10 cellular contexts compared by ENCODE assay signal in the genomic region with DNA sequence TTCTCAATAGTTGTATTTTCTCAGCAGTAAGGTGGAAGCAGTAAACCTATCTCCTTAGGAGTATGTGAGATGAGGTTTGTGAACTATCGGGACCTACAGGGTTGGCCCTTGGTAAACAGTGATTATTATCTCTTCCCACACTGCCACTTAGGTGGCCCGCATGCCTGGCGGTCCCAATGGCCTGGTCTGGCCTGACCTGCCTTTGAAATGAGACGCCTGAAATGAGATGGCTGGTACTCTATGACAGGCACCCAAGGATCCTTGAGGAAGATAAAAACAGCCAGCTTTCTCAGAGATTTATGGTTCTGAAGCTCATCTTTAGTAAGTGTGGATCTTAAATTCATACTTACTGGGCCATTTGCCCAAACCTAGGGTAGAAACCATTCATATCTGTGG. TPM values are rescaled to one million over a fixed set of nuclear protein-coding genes. Genes with fewer than 3 reads are reported as not detected.
DNase-seq lines count a peak whose midpoint lies in the region; ATAC-seq and TF ChIP-seq lines count a peak whose summit lies in the region.
"Had no signal": no experiment of that assay in that cellular context is flagged by ENCODE, and none has a peak within 500 bp of the region (broad histone marks: within the 10 kb centered on the region; RNA-seq: fewer than 3 reads in every experiment).

No MANE protein-coding gene starts in this region.

- BruUV-seq in A673 (replicated peaks; lab: Mats Ljungman, UMichigan), result no TSS peak

- peak in 1 of 2 experiments; percentile 34; a peak in 2 of 4 replicates for TF ChIP-seq EP300 in SK-N-SH (IDR thresholded peaks at IDR 0.05; ENCODE audit: borderline replicate concordance in 1 of 2, low read depth in 1 of 2, low read length in 1 of 2)

- H3K4me3 ChIP-seq in A673 (ENCODE audit: low read depth, low read length, poor library complexity, severe bottlenecking), result no peak overlapping the region
- 0 out of 4 replicates have a peak overlapping the region, but pooled peaks of 1 of the 2 experiments have one; percentile 19 for H3K4me3 ChIP-seq in SK-N-SH (ENCODE audit: low read depth in 2 of 2, low read length in 1 of 2)
- H3K4me3 ChIP-seq in fibroblast of lung (replicated peaks in 1 of 4; ENCODE audit: control extremely low read depth in 1 of 4, insufficient read depth in 1 of 4, low read depth in 3 of 4, low read length in 4 of 4), result no peak overlapping the region
- no peak overlapping the region for H3K4me3 ChIP-seq in parathyroid adenoma (ENCODE audit: low read depth, low read length)

- H3F3A ChIP-seq in SK-N-SH (replicated peaks; ENCODE audit: insufficient read depth), result peaks cover 14% of the 10 kb centered on the region

- intact Hi-C loops in A673 (cut with micrococcal nuclease; ENCODE audit: unreplicated experiment), result no loop called here

- H3K9me3 ChIP-seq in A673 (ENCODE audit: low read depth, low read length, poor library complexity, severe bottlenecking) (no peaks in the 10 kb centered on the region), SK-N-SH (no peaks in the 10 kb centered on the region), fibroblast of lung (ENCODE audit: control insufficient read depth, insufficient read depth, low read depth, low read length) (no peaks in the 10 kb centered on the region), parathyroid adenoma (ENCODE audit: control insufficient read depth, low read length) (no peaks in the 10 kb centered on the region)

- POLR2A ChIA-PET in A673 (lab: Charles Lee; ENCODE audit: low non-redundant PET) (interaction anchor here (0.5 kb wide), 1 partner anchor 36 kb away, joined by 10 read pairs; no protein-coding TSS in a partner anchor), SK-N-SH (lab: Yijun Ruan, JAX) (interaction anchor here (1.5 to 1.8 kb wide), 2 partner anchors 10 to 49 kb away, joined by 4 read pairs; no protein-coding TSS in a partner anchor)

- no peaks in the 10 kb centered on the region for H3K9me2 ChIP-seq in SK-N-SH

- H3K27ac ChIP-seq in A673 (ENCODE audit: low read depth, low read length, poor library complexity, severe bottlenecking) (peak overlapping the region; percentile 67), SK-N-SH (ENCODE audit: low read depth in 2 of 2, low read length in 1 of 2) (peak overlapping the region; percentile 83 to 98), fibroblast of lung (ENCODE audit: insufficient read depth, low read length) (peak overlapping the region; percentile 58), parathyroid adenoma (peak overlapping the region; percentile 81)

- 0 out of 2 replicates have a peak overlapping the region, but pooled peaks have one; percentile 0 for H2AFZ ChIP-seq in SK-N-SH (ENCODE audit: low read depth)
- H2AFZ ChIP-seq in fibroblast of lung (ENCODE audit: low read length), result no peak overlapping the region
- H2AFZ ChIP-seq in parathyroid adenoma, result peak overlapping the region; percentile 51

- no peaks in the 10 kb centered on the region for H4K20me1 ChIP-seq in SK-N-SH (ENCODE audit: insufficient read depth)
- no peaks in the 10 kb centered on the region for H4K20me1 ChIP-seq in fibroblast of lung (ENCODE audit: control insufficient read depth, extremely low read depth, insufficient read depth, low read length)

- WGBS in SK-N-SH (ENCODE audit: low lambda C conversion rate), result 29% methylated on average over 4 of the region's 4 CpGs

- ATAC-seq in HG02981 (IDR thresholded peaks at IDR 0.05; ENCODE audit: unreplicated experiment), result no peak

- CTCF ChIA-PET in A673 (lab: Charles Lee) (no interaction called here), SK-N-SH (lab: Yijun Ruan, JAX) (interaction anchor here (1.0 to 2.4 kb wide), 10 partner anchors 10 to 91 kb away, joined by 3 to 14 read pairs (median 4); no protein-coding TSS in a partner anchor)

- H3K27me3 ChIP-seq in A673 (replicated peaks; ENCODE audit: insufficient read depth, low read depth, low read length, poor library complexity) (no peaks in the 10 kb centered on the region), SK-N-SH (ENCODE audit: insufficient read depth) (no peaks in the 10 kb centered on the region), fibroblast of lung (ENCODE audit: control insufficient read depth, insufficient read depth, low read length) (no peaks in the 10 kb centered on the region), parathyroid adenoma (ENCODE audit: control insufficient read depth, insufficient read depth, low read length) (no peaks in the 10 kb centered on the region)

- no peaks in the 10 kb centered on the region for H3K36me3 ChIP-seq in A673 (ENCODE audit: insufficient read depth, low read length, poor library complexity, severe bottlenecking)
- peaks cover 7 to 8% of the 10 kb centered on the region in 2 experiments for H3K36me3 ChIP-seq in SK-N-SH (replicated peaks in 1 of 2; ENCODE audit: control insufficient read depth in 1 of 2, insufficient read depth in 2 of 2, low read length in 1 of 2)
- H3K36me3 ChIP-seq in fibroblast of lung (ENCODE audit: control insufficient read depth, insufficient read depth, low read length), result no peaks in the 10 kb centered on the region
- H3K36me3 ChIP-seq in parathyroid adenoma (ENCODE audit: control insufficient read depth, insufficient read depth, low read length), result no peaks in the 10 kb centered on the region

- TF ChIP-seq CTCF in A673 (conservative IDR thresholded peaks at IDR 0.05; ENCODE audit: low read depth, low read length) (no peak), SK-N-SH (IDR thresholded peaks at IDR 0.05) (no peak), fibroblast of lung (conservative IDR thresholded peaks at IDR 0.05 in 1 of 2, IDR thresholded peaks at IDR 0.05 in 1 of 2; ENCODE audit: low read depth in 1 of 2, low read length in 2 of 2) (no peak), parathyroid adenoma (IDR thresholded peaks at IDR 0.05) (no peak)

- H3K79me2 ChIP-seq in SK-N-SH (ENCODE audit: insufficient read depth) (peaks cover 7% of the 10 kb centered on the region), fibroblast of lung (ENCODE audit: control insufficient read depth, insufficient read depth, low read length) (peaks cover 3% of the 10 kb centered on the region), parathyroid adenoma (peaks cover 2% of the 10 kb centered on the region)

- no peak for TF ChIP-seq RAD21 in SK-N-SH (IDR thresholded peaks at IDR 0.05; ENCODE audit: low read length)

- H3K9ac ChIP-seq in SK-N-SH (peak overlapping the region; percentile 9; the same call in 1 of the 2 replicates), fibroblast of lung (ENCODE audit: insufficient read depth, low read length) (no peak overlapping the region), parathyroid adenoma (no peak overlapping the region)

- DNase-seq in A673 (ENCODE audit: low spot score) (no peak), SK-N-SH (peak; percentile 65), fibroblast of lung (ENCODE audit: low read depth in 2 of 2) (no peak), hippocampal formation (lab: John Stamatoyannopoulos, UW) (no peak)
- DNase-seq in activated CD4-positive, CD25-positive, alpha-beta regulatory T cell (lab: John Stamatoyannopoulos, UW), result no peak
- DNase-seq in activated CD4-positive, alpha-beta T cell treated with anti-CD3 and anti-CD28 coated beads, Interleukin-2, amount 50 U/mL, for 1 hour, result no peak
- DNase-seq: activated CD4-positive, alpha-beta T cell treated with anti-CD3 and anti-CD28 coated beads, Interleukin-2, amount 50 U/mL, for 48 hours; activated naive CD4-positive, alpha-beta T cell treated with anti-CD3 and anti-CD28 coated beads, Interleukin-2, amount 10 ng/mL, durations not matched to agents 7 days and 5 days had no signal

- peaks cover 49% of the 10 kb centered on the region for H3K4me1 ChIP-seq in A673 (ENCODE audit: insufficient read depth, low read length, poor library complexity, severe bottlenecking)
- H3K4me1 ChIP-seq in SK-N-SH (ENCODE audit: control insufficient read depth in 1 of 2, insufficient read depth in 2 of 2, low read depth in 1 of 2, low read length in 1 of 2), result peaks cover 25 to 40% of the 10 kb centered on the region in 2 experiments
- peaks cover 29% of the 10 kb centered on the region for H3K4me1 ChIP-seq in fibroblast of lung (ENCODE audit: control insufficient read depth, extremely low read depth, insufficient read depth, low read length)
- peaks cover 30% of the 10 kb centered on the region for H3K4me1 ChIP-seq in parathyroid adenoma

- H3K4me2 ChIP-seq in SK-N-SH (peak overlapping the region; percentile 40), fibroblast of lung (ENCODE audit: extremely low read depth, insufficient read depth, low read length) (peak overlapping the region; percentile 46), parathyroid adenoma (ENCODE audit: low read length) (no peak overlapping the region)

TF ChIP-seq in SK-N-SH, 30 proteins besides CTCF, POLR2A, EP300 and RAD21:
- TF ChIP-seq, protein P1, sequence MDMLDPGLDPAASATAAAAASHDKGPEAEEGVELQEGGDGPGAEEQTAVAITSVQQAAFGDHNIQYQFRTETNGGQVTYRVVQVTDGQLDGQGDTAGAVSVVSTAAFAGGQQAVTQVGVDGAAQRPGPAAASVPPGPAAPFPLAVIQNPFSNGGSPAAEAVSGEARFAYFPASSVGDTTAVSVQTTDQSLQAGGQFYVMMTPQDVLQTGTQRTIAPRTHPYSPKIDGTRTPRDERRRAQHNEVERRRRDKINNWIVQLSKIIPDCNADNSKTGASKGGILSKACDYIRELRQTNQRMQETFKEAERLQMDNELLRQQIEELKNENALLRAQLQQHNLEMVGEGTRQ (IDR thresholded peaks at IDR 0.05; ENCODE audit: borderline replicate concordance, low read depth, low read length), result no peak
- TF ChIP-seq, protein P2, sequence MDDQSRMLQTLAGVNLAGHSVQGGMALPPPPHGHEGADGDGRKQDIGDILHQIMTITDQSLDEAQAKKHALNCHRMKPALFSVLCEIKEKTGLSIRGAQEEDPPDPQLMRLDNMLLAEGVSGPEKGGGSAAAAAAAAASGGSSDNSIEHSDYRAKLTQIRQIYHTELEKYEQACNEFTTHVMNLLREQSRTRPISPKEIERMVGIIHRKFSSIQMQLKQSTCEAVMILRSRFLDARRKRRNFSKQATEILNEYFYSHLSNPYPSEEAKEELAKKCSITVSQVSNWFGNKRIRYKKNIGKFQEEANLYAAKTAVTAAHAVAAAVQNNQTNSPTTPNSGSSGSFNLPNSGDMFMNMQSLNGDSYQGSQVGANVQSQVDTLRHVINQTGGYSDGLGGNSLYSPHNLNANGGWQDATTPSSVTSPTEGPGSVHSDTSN (IDR thresholded peaks at IDR 0.05), result no peak
- TF ChIP-seq CHD2 (IDR thresholded peaks at IDR 0.05; ENCODE audit: low read length, partially characterized antibody) (no peak), TEAD4 (IDR thresholded peaks at IDR 0.05; ENCODE audit: borderline replicate concordance, insufficient read depth) (no peak), FOXJ3 (CRISPR knock-in tag; IDR thresholded peaks at IDR 0.05) (no peak), FOXM1 (IDR thresholded peaks at IDR 0.05; ENCODE audit: low read depth) (no peak)

RNA-seq across cellular contexts. Expression of a gene that starts 45.2 kb away (rescaled TPM):
- 2.9 and 4.2 TPM in 2 replicates for total RNA-seq in A673 (2021)
- 8.6 and 8.8 TPM in 2 replicates for polyA plus RNA-seq in SK-N-SH (2012; rRNA removed)
- polyA plus RNA-seq in SK-N-SH (2012; cell fraction: cytosol; rRNA removed), result 2.4 and 3.9 TPM in 2 replicates
- 28.7 and 29.0 TPM in 2 replicates for polyA plus RNA-seq in SK-N-SH (2012; cell fraction: nucleus; rRNA removed)
- 6.7 and 9.4 TPM in 2 replicates for total RNA-seq in fibroblast of lung
- 1.9 and 2.0 TPM in 2 replicates for polyA plus RNA-seq in fibroblast of lung
- polyA plus RNA-seq in fibroblast of lung (2012), result 1.9 and 2.1 TPM in 2 replicates
- polyA minus RNA-seq in fibroblast of lung (ENCODE audit: low replicate concordance), result 3.0 and 36.9 TPM in 2 replicates
